17 cellular contexts compared by ENCODE assay signal in genomic region chr1:71836899-71837298, GRCh38.
"Had no signal": no experiment of that assay in that cellular context is flagged by ENCODE, and none has a peak within 500 bp of the region (broad histone marks: within the 10 kb centered on the region; RNA-seq: fewer than 3 reads in every experiment).

No MANE protein-coding gene starts in this region.

- H3K36me3 Mint-ChIP-seq: naive thymus-derived CD8-positive, alpha-beta T cell had no signal

- H3K27me3 ChIP-seq: esophagus muscularis mucosa, pancreas, stomach had no signal

- ATAC-seq: left colon; mucosa of descending colon; naive thymus-derived CD8-positive, alpha-beta T cell; pancreas; right cardiac atrium had no signal

- DNase-seq: effector CD4-positive, alpha-beta T cell; left colon; mucosa of descending colon; naive thymus-derived CD8-positive, alpha-beta T cell; occipital lobe; pancreas; right cardiac atrium; small intestine; stimulated activated CD4-positive, alpha-beta T cell treated with anti-CD3 and anti-CD28 coated beads, Interleukin-12 subunit alpha, Interleukin-12 subunit beta, amount 100 ng/mL, for 4 hours; stimulated activated naive CD4-positive, alpha-beta T cell; stomach; substantia nigra; trophoblast cell had no signal

- H3K27ac Mint-ChIP-seq: naive thymus-derived CD8-positive, alpha-beta T cell; progenitor cell of endocrine pancreas had no signal

- H3K27me3 Mint-ChIP-seq: progenitor cell of endocrine pancreas had no signal

- H3K36me3 ChIP-seq: esophagus muscularis mucosa, pancreas, stomach had no signal

- H3K27ac ChIP-seq: coronary artery, epithelial cell of prostate, esophagus muscularis mucosa, pancreas had no signal

- H3K4me3 Mint-ChIP-seq: naive thymus-derived CD8-positive, alpha-beta T cell had no signal

- H3K4me3 ChIP-seq: coronary artery, esophagus muscularis mucosa, mucosa of descending colon, pancreas, stomach had no signal

- H3K9me3 ChIP-seq: esophagus muscularis mucosa, mucosa of descending colon, pancreas, stomach had no signal
